Comparison of ENCODE assay signal across 22 cellular contexts in the genomic region with DNA sequence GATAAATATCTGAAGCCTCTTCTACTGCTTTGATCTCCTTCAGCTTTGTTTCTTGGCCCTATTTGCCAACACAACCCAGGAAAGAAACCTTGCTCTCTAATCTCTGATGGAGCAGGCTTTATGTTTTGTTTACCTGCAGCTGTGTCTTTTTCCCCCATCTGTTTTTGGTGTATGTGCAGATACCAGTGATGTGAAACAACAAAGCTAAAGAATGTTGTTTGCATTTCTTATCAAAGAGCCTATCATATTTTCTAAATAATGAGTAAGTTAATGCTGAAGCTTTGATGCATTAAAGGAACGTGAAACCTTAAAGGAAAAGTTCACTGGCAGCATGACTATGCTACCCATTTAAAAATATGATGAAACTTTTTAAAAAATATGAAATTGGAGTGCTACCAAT.
"Had no signal": no experiment of that assay in that cellular context is flagged by ENCODE, and none has a peak within 500 bp of the region (broad histone marks: within the 10 kb centered on the region; RNA-seq: fewer than 3 reads in every experiment).

No MANE protein-coding gene starts in this region.

- H3K27ac ChIP-seq: HL-60, RWPE1 had no signal

- ATAC-seq: Panc1 had no signal

- H3K9me3 ChIP-seq: SK-N-SH had no signal

- H3K9ac ChIP-seq: SK-N-SH had no signal

- FAIRE-seq: HTR-8/SVneo had no signal

- DNase-seq: Karpas-422, KG1, MM.1S, NCI-H1092 treated with DMSO at 0.1 percent for 48 hours, NCI-H1436, NCI-H1694 treated with DMSO at 0.1 percent for 48 hours, NCI-H1930, NCI-H2081 treated with DMSO at 0.1 percent for 48 hours, NCI-H2171, NCI-H226, NCI-H446, NCI-H510A, NCI-H524 treated with DMSO at 0.1 percent for 48 hours, NCI-H69, NCI-H774, SHP77, SK-N-SH, SW 1271 had no signal

- H3K4me2 ChIP-seq: SK-N-SH had no signal
